Comparison of ENCODE assay signal across 16 cellular contexts in the genomic region with DNA sequence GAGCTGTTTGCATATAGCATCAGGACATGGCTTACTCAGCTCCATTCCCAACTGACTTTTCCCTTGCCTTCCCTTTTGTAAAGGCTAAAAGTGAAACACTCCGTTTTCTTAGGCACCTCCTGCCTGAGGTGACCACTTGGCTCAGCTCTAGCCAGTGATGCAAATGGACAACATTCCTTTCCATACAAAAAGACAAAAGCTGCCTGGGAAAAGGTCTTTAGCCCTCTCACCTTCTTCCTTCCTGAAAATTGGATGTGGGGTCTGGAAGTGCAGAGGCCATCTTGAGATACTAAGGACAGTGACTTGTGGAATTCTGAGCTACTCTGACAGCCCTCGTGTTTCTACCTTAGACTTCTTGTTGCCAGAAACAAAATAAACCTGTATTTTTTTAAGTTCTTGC.
DNase-seq lines count a peak whose midpoint lies in the region; ATAC-seq and TF ChIP-seq lines count a peak whose summit lies in the region.
"Had no signal": no experiment of that assay in that cellular context is flagged by ENCODE, and none has a peak within 500 bp of the region (broad histone marks: within the 10 kb centered on the region; RNA-seq: fewer than 3 reads in every experiment).

No MANE protein-coding gene starts in this region.

- TF ChIP-seq CTCF in GM10266 (IDR thresholded peaks at IDR 0.05; ENCODE audit: control insufficient read depth, insufficient read depth, low read depth, missing control alignments) = no peak

- H3K9me3 ChIP-seq in NT2/D1 (ENCODE audit: insufficient read depth, low read length) = peaks cover 8% of the 10 kb centered on the region; the same call in 1 of the 2 replicates
- H3K9me3 ChIP-seq: HAP-1 had no signal

- no peak overlapping the region for H3K4me3 ChIP-seq in NT2/D1 (ENCODE audit: insufficient read length, low read depth)
- H3K4me3 ChIP-seq: HAP-1 had no signal

- H3K27me3 Mint-ChIP-seq in stimulated activated memory B cell treated with anti-CD40 and anti-IgM and Interleukin-4, amounts not matched to agents 10 μg/mL and 1 μg/mL and 100 μg/mL, for 72 hours = peaks cover 43% of the 10 kb centered on the region

- no peaks in the 10 kb centered on the region for H3K4me1 Mint-ChIP-seq in stimulated activated memory B cell treated with anti-CD40 and anti-IgM and Interleukin-4, amounts not matched to agents 10 μg/mL and 1 μg/mL and 100 μg/mL, for 72 hours
- H3K4me1 Mint-ChIP-seq: CD14-positive monocyte had no signal

- ATAC-seq in stimulated activated memory B cell treated with anti-CD40 and anti-IgM and Interleukin-4, amounts not matched to agents 10 μg/mL and 1 μg/mL and 100 μg/mL, for 72 hours = no peak
- ATAC-seq: CD8-positive, alpha-beta T cell; HepG2 had no signal

- DNase-seq in ELF-1 (ENCODE audit: low read depth, low spot score) (peak; percentile 71), NT2/D1 (ENCODE audit: low read depth, low spot score) (peak; percentile 59), iPS DF 19.7 (ENCODE audit: low read depth, low spot score) (peak; percentile 71), iPS-NIHi7 (ENCODE audit: extremely low spot score) (peak; percentile 24), NCI-H2171 treated with DMSO at 0.1 percent for 48 hours (lab: John Stamatoyannopoulos, UW) (no peak), GM10266 (ENCODE audit: extremely low spot score) (no peak)
- DNase-seq: CD8-positive, alpha-beta T cell; COR-L47; DMS153; DMS79 treated with DMSO at 0.1 percent for 48 hours; EL; GDM1 had no signal

- H3K27me3 ChIP-seq in NT2/D1 (ENCODE audit: insufficient read depth, insufficient read length) = no peaks in the 10 kb centered on the region

- no peak overlapping the region for H3K9ac ChIP-seq in NT2/D1 (ENCODE audit: insufficient read length, low read depth)

- no peak overlapping the region for H3K4me3 Mint-ChIP-seq in stimulated activated memory B cell treated with anti-CD40 and anti-IgM and Interleukin-4, amounts not matched to agents 10 μg/mL and 1 μg/mL and 100 μg/mL, for 72 hours
- H3K4me3 Mint-ChIP-seq: CD14-positive monocyte; CD8-positive, alpha-beta T cell had no signal

- no peaks in the 10 kb centered on the region for H3K36me3 ChIP-seq in NT2/D1 (ENCODE audit: insufficient read depth, insufficient read length, low read length)
- H3K36me3 ChIP-seq: HAP-1 had no signal

- H3K9me3 Mint-ChIP-seq in stimulated activated memory B cell treated with anti-CD40 and anti-IgM and Interleukin-4, amounts not matched to agents 10 μg/mL and 1 μg/mL and 100 μg/mL, for 72 hours = peaks cover 10% of the 10 kb centered on the region

- no peaks in the 10 kb centered on the region for H3K4me1 ChIP-seq in NT2/D1 (ENCODE audit: insufficient read depth, insufficient read length)
- H3K4me1 ChIP-seq: HAP-1 had no signal

- no peak overlapping the region for H3K27ac Mint-ChIP-seq in stimulated activated memory B cell treated with anti-CD40 and anti-IgM and Interleukin-4, amounts not matched to agents 10 μg/mL and 1 μg/mL and 100 μg/mL, for 72 hours
- H3K27ac Mint-ChIP-seq: CD14-positive monocyte; CD8-positive, alpha-beta T cell had no signal

- H3K36me3 Mint-ChIP-seq in stimulated activated memory B cell treated with anti-CD40 and anti-IgM and Interleukin-4, amounts not matched to agents 10 μg/mL and 1 μg/mL and 100 μg/mL, for 72 hours = no peaks in the 10 kb centered on the region
- H3K36me3 Mint-ChIP-seq: CD14-positive monocyte; CD8-positive, alpha-beta T cell had no signal

Comparison
In these comparisons a context has a peak if more than half of its experiments do, and no peak if none do; other contexts are left out.
1. DNase-seq: peak in ELF-1 (single experiment), NT2/D1 (single experiment), iPS DF 19.7 (single experiment) and iPS-NIHi7 (single experiment); none in NCI-H2171 treated with DMSO at 0.1 percent for 48 hours (single experiment) and GM10266 (single experiment).